7 cellular contexts compared by ENCODE assay signal in genomic region chr17:9644910-9645751, GRCh38. TPM values are rescaled to one million over a fixed set of nuclear protein-coding genes. Genes with fewer than 3 reads are reported as not detected.
A peak's percentile ranks its signal among the peaks of the same experiment; 100 is the strongest.
DNase-seq lines count a peak whose midpoint lies in the region; ATAC-seq and TF ChIP-seq lines count a peak whose summit lies in the region.

Gene USP43 (plus strand): TSS chr17:9645517. CDS start chr17:9645633, 116 bp downstream.

- ATAC-seq in natural killer cell (peak; percentile 51 to 72 (median 69)), HG02852 (IDR thresholded peaks at IDR 0.05; ENCODE audit: unreplicated experiment) (no peak)

- H3K4me1 ChIP-seq in ES-I3 (ENCODE audit: insufficient read depth, low read length) = peaks cover 13% of the 10 kb centered on the region
- H3K4me1 ChIP-seq in SJCRH30 = no peaks in the 10 kb centered on the region

- H3K27ac ChIP-seq in WERI-Rb-1 (peak within 1 kb of the TSS; percentile 80), SJCRH30 (no peak within 1 kb of the TSS)

- H3K9me3 Mint-ChIP-seq in natural killer cell = no peaks in the 10 kb centered on the region

- H3K36me3 ChIP-seq in ES-I3 (ENCODE audit: insufficient read depth, low read length) (0 out of 2 replicates have a peak, but pooled peaks cover 3% of the 10 kb centered on the region), WERI-Rb-1 (no peaks in the 10 kb centered on the region), SJCRH30 (no peaks in the 10 kb centered on the region)

- no peaks in the 10 kb centered on the region for H3K27me3 ChIP-seq in WERI-Rb-1 (ENCODE audit: insufficient read depth, low read depth, severe bottlenecking)
- no peaks in the 10 kb centered on the region for H3K27me3 ChIP-seq in SJCRH30

- intact Hi-C loops in natural killer cell (cut with micrococcal nuclease) = no loop called here

- peaks cover 16 to 20% of the 10 kb centered on the region in 2 donors for H3K4me1 Mint-ChIP-seq in natural killer cell

- H3K9ac ChIP-seq in ES-I3 (ENCODE audit: low read depth, low read length) = peak within 1 kb of the TSS; percentile 90

- H3K9me3 ChIP-seq in ES-I3 (ENCODE audit: control insufficient read depth, insufficient read depth, low read length) (no peaks in the 10 kb centered on the region), WERI-Rb-1 (ENCODE audit: severe bottlenecking) (no peaks in the 10 kb centered on the region), SJCRH30 (replicated peaks) (no peaks in the 10 kb centered on the region)

- peak within 1 kb of the TSS; percentile 92 for H3K4me3 Mint-ChIP-seq in natural killer cell

- no peaks in the 10 kb centered on the region for H3K36me3 Mint-ChIP-seq in natural killer cell

- TF ChIP-seq CTCF in WERI-Rb-1 (IDR thresholded peaks at IDR 0.05; ENCODE audit: low read depth, low read length) (no peak), epithelial cell of proximal tubule (conservative IDR thresholded peaks at IDR 0.05; ENCODE audit: low read depth, low read length) (no peak), natural killer cell (IDR thresholded peaks at IDR 0.05) (no peak)

- peak within 1 kb of the TSS; percentile 22 to 31 for H3K27ac Mint-ChIP-seq in natural killer cell

- H3K27me3 Mint-ChIP-seq in natural killer cell (ENCODE audit: low read depth in 2 of 2) = peaks cover 0 to 22% of the 10 kb centered on the region in 2 donors

- H3K4me3 ChIP-seq in WERI-Rb-1 (ENCODE audit: low read depth, low read length) (peak within 1 kb of the TSS; percentile 88), epithelial cell of proximal tubule (ENCODE audit: low read depth, low read length) (peak within 1 kb of the TSS; percentile 79), SJCRH30 (no peak within 1 kb of the TSS)

- DNase-seq in HuH-7 (ENCODE audit: low spot score) = peak; percentile 30
- peak; percentile 55 for DNase-seq in WERI-Rb-1
- DNase-seq in epithelial cell of proximal tubule (ENCODE audit: low read depth) = peak; percentile 12
- peak; percentile 17 for DNase-seq in natural killer cell
- no peak for DNase-seq in SJCRH30

RNA-seq across cellular contexts. Expression of gene USP43, which starts in this region (rescaled TPM):
- total RNA-seq in epithelial cell of proximal tubule = 7.8 and 10.3 TPM in 2 replicates
- 1 to 10 TPM; 3.0 to 9.3 (median 4.2) TPM for total RNA-seq in natural killer cell
- 0.04 TPM in 1 of 2 replicates, not detected in the other for total RNA-seq in SJCRH30 (2014; rRNA removed; shearing (Covaris generic))

Comparison
In these comparisons a context has a peak if more than half of its experiments do, and no peak if none do; other contexts are left out.
1. DNase-seq: peak in HuH-7 (single experiment), WERI-Rb-1 (single experiment), epithelial cell of proximal tubule (single experiment) and natural killer cell (single experiment); none in SJCRH30 (0 of 2).